Comparison of ENCODE assay signal across 21 cellular contexts in the genomic region with DNA sequence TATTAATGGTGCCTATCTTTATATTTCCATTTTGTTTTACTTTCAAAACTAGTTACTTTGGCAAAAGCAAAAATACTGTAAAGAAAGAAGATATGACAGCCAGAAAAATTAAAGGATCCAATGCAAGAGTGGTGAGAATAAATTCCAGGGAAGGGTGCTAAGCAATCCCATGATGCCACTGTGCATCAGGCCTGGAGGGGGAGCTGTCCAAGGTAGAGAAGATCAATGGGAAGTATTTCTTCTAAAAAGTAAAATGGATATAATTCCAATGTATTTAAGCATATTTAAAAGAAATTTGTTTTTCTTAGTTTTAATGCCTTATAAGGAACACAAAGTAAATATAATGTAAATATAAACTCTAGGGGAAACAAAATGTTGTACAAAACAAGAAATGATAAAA.
DNase-seq lines count a peak whose midpoint lies in the region; ATAC-seq and TF ChIP-seq lines count a peak whose summit lies in the region.
"Had no signal": no experiment of that assay in that cellular context is flagged by ENCODE, and none has a peak within 500 bp of the region (broad histone marks: within the 10 kb centered on the region; RNA-seq: fewer than 3 reads in every experiment).

No MANE protein-coding gene starts in this region.

- no peak for ATAC-seq in GM19324 (IDR thresholded peaks at IDR 0.05; ENCODE audit: low FRiP score, unreplicated experiment)
- ATAC-seq: effector memory CD8-positive, alpha-beta T cell; heart right ventricle had no signal

- TF ChIP-seq POLR2A in suprapubic skin (IDR thresholded peaks at IDR 0.05) = no peak

- no peaks in the 10 kb centered on the region for H4K20me1 ChIP-seq in neural progenitor cell (ENCODE audit: low read depth)
- H4K20me1 ChIP-seq: BLaER1 treated with 17β-estradiol and CSF1 and Interleukin-3, amounts not matched to agents 10 nM and 100 nM had no signal

- H3K9ac ChIP-seq in neural progenitor cell = no peak overlapping the region
- H3K9ac ChIP-seq: BLaER1 treated with 17β-estradiol and CSF1 and Interleukin-3, amounts not matched to agents 10 nM and 100 nM had no signal

- no peaks in the 10 kb centered on the region for H3K4me1 Mint-ChIP-seq in neural progenitor cell

- H2AFZ ChIP-seq in neural progenitor cell (replicated peaks) = no peak overlapping the region

- no peaks in the 10 kb centered on the region for H3K4me1 ChIP-seq in neural progenitor cell
- no peaks in the 10 kb centered on the region for H3K4me1 ChIP-seq in suprapubic skin
- H3K4me1 ChIP-seq: BLaER1 treated with 17β-estradiol and CSF1 and Interleukin-3, amounts not matched to agents 10 nM and 100 nM; heart right ventricle; prostate gland; vagina had no signal

- H3K4me2 ChIP-seq in neural progenitor cell = no peak overlapping the region
- H3K4me2 ChIP-seq: BLaER1 treated with 17β-estradiol and CSF1 and Interleukin-3, amounts not matched to agents 10 nM and 100 nM; smooth muscle cell had no signal

- H3K4me3 ChIP-seq in neural progenitor cell (no peak overlapping the region), suprapubic skin (no peak overlapping the region)
- H3K4me3 ChIP-seq: BLaER1 treated with 17β-estradiol and CSF1 and Interleukin-3, amounts not matched to agents 10 nM and 100 nM; heart right ventricle; prostate gland; smooth muscle cell; vagina had no signal

- peaks cover 2% of the 10 kb centered on the region for H3K27me3 Mint-ChIP-seq in neural progenitor cell (ENCODE audit: insufficient read depth, low read depth)
- H3K27me3 Mint-ChIP-seq: effector memory CD8-positive, alpha-beta T cell had no signal

- H3K27me3 ChIP-seq in neural progenitor cell (no peaks in the 10 kb centered on the region), suprapubic skin (no peaks in the 10 kb centered on the region)
- H3K27me3 ChIP-seq: BLaER1 treated with 17β-estradiol and CSF1 and Interleukin-3, amounts not matched to agents 10 nM and 100 nM; heart right ventricle; vagina had no signal

- peak; percentile 25 for DNase-seq in ELR (ENCODE audit: low read depth)
- peak; percentile 23 for DNase-seq in astrocyte of the hippocampus (ENCODE audit: low read depth, low spot score)
- DNase-seq in neural progenitor cell (ENCODE audit: low spot score) = peak; percentile 11
- no peak for DNase-seq in NCI-H146 (lab: John Stamatoyannopoulos, UW)
- no peak for DNase-seq in suprapubic skin (ENCODE audit: low spot score in 2 of 2)
- DNase-seq: activated T-cell treated with anti-CD3 and anti-CD28 coated beads for 4 hours; anterior cingulate cortex; DMS 273 treated with DMSO at 0.1 percent for 48 hours; effector memory CD8-positive, alpha-beta T cell; heart right ventricle; kidney glomerular epithelial cell; NCI-H1436 treated with DMSO at 0.1 percent for 48 hours; stimulated activated CD4-positive, alpha-beta T cell treated with anti-CD3 and anti-CD28 coated beads, Interleukin-4, amount 100 ng/mL, for 4 hours had no signal

- H3K9me3 ChIP-seq in neural progenitor cell (ENCODE audit: low read depth) (no peaks in the 10 kb centered on the region), suprapubic skin (no peaks in the 10 kb centered on the region)
- H3K9me3 ChIP-seq: BLaER1 treated with 17β-estradiol and CSF1 and Interleukin-3, amounts not matched to agents 10 nM and 100 nM; prostate gland; vagina had no signal

- TF ChIP-seq RAD21 in Ishikawa (IDR thresholded peaks at IDR 0.05; ENCODE audit: low read depth) = no peak

- no peaks in the 10 kb centered on the region for H3K36me3 ChIP-seq in neural progenitor cell
- H3K36me3 ChIP-seq in suprapubic skin = no peaks in the 10 kb centered on the region
- H3K36me3 ChIP-seq: BLaER1 treated with 17β-estradiol and CSF1 and Interleukin-3, amounts not matched to agents 10 nM and 100 nM; heart right ventricle; prostate gland; vagina had no signal

- H3K36me3 Mint-ChIP-seq in neural progenitor cell = no peaks in the 10 kb centered on the region

- H3K27ac Mint-ChIP-seq in neural progenitor cell = no peak overlapping the region
- H3K27ac Mint-ChIP-seq: effector memory CD8-positive, alpha-beta T cell; nephron had no signal

- peak; percentile 28 for TF ChIP-seq CTCF in neural progenitor cell (IDR thresholded peaks at IDR 0.05)
- TF ChIP-seq CTCF in suprapubic skin (IDR thresholded peaks at IDR 0.05) = no peak

- no peaks in the 10 kb centered on the region for H3F3A ChIP-seq in neural progenitor cell (ENCODE audit: low read depth)

- no peaks in the 10 kb centered on the region for H3K79me2 ChIP-seq in neural progenitor cell (ENCODE audit: low read depth)

- no peaks in the 10 kb centered on the region for H3K9me3 Mint-ChIP-seq in neural progenitor cell
- H3K9me3 Mint-ChIP-seq: effector memory CD8-positive, alpha-beta T cell; nephron had no signal

- TF ChIP-seq EP300 in Ishikawa (IDR thresholded peaks at IDR 0.05; ENCODE audit: borderline replicate concordance) (no peak), suprapubic skin (IDR thresholded peaks at IDR 0.05) (no peak)

- no peak overlapping the region for H3K27ac ChIP-seq in neural progenitor cell
- H3K27ac ChIP-seq in suprapubic skin = no peak overlapping the region
- H3K27ac ChIP-seq: BLaER1 treated with 17β-estradiol and CSF1 and Interleukin-3, amounts not matched to agents 10 nM and 100 nM; heart right ventricle; prostate gland; RWPE1; vagina had no signal

- no peak overlapping the region for H3K4me3 Mint-ChIP-seq in neural progenitor cell
- H3K4me3 Mint-ChIP-seq: effector memory CD8-positive, alpha-beta T cell; nephron had no signal

TF ChIP-seq in Ishikawa, 13 proteins besides CTCF, POLR2A, EP300 and RAD21:
- TF ChIP-seq FOXM1 (IDR thresholded peaks at IDR 0.05; ENCODE audit: borderline replicate concordance, low read depth) = no peak
- TF ChIP-seq REST (IDR thresholded peaks at IDR 0.05; ENCODE audit: low read depth) = peak; percentile 85
TF ChIP-seq in Ishikawa: peak in this region for 1.

Comparison
In these comparisons a context has a peak if more than half of its experiments do, and no peak if none do; other contexts are left out.
1. DNase-seq: peak in ELR (single experiment), astrocyte of the hippocampus (single experiment) and neural progenitor cell (single experiment); none in NCI-H146 (single experiment) and suprapubic skin (0 of 2).